7 cellular contexts compared by ENCODE assay signal in genomic region chr1:240492832-240493440, GRCh38.
DNase-seq lines count a peak whose midpoint lies in the region; ATAC-seq and TF ChIP-seq lines count a peak whose summit lies in the region.

No MANE protein-coding gene starts in this region.

- no peaks in the 10 kb centered on the region for H3K36me3 ChIP-seq in gastroesophageal sphincter

- no peaks in the 10 kb centered on the region for H3K27me3 Mint-ChIP-seq in osteocyte (ENCODE audit: unreplicated experiment)

- no peaks in the 10 kb centered on the region for H3K27me3 ChIP-seq in gastroesophageal sphincter

- H3K27ac ChIP-seq in gastroesophageal sphincter: no peak overlapping the region

- H3K4me3 Mint-ChIP-seq in osteocyte (ENCODE audit: unreplicated experiment): peak overlapping the region; percentile 70

- H3K9me3 Mint-ChIP-seq in osteocyte (ENCODE audit: unreplicated experiment): no peaks in the 10 kb centered on the region

- no peaks in the 10 kb centered on the region for H3K4me1 ChIP-seq in gastroesophageal sphincter

- TF ChIP-seq POLR2A in erythroblast (IDR thresholded peaks at IDR 0.05; ENCODE audit: low read length): no peak
- no peak for TF ChIP-seq POLR2A in gastroesophageal sphincter (IDR thresholded peaks at IDR 0.05)

- H3K4me1 Mint-ChIP-seq in osteocyte (ENCODE audit: unreplicated experiment): peaks cover 17% of the 10 kb centered on the region

- 69% methylated on average over 11 of the region's 52 CpGs; no CpG with 5 or more reads in 1 of the 2 donors for WGBS in gastroesophageal sphincter (ENCODE audit: low coverage in 1 of 2), 2 donors

- H3K36me3 Mint-ChIP-seq in osteocyte (ENCODE audit: unreplicated experiment): no peaks in the 10 kb centered on the region

- peak overlapping the region in 1 of 2 donors; percentile 20 for H3K4me3 ChIP-seq in gastroesophageal sphincter

- H3K9me3 ChIP-seq in gastroesophageal sphincter: no peaks in the 10 kb centered on the region

- TF ChIP-seq CTCF in osteocyte (IDR thresholded peaks at IDR 0.05) (peak; percentile 46), gastroesophageal sphincter (IDR thresholded peaks at IDR 0.05) (peak in 1 of 4 experiments; percentile 27)

- H3K27ac Mint-ChIP-seq in osteocyte (ENCODE audit: unreplicated experiment): no peak overlapping the region

- no peak for TF ChIP-seq EP300 in gastroesophageal sphincter (IDR thresholded peaks at IDR 0.05)

- peak; percentile 80 for ATAC-seq in GM18907 (IDR thresholded peaks at IDR 0.05; ENCODE audit: unreplicated experiment)
- peak; percentile 89 for ATAC-seq in SK-N-SH treated with all-trans-retinoic acid at 6 μM for 48 hours
- ATAC-seq in GM21717 (IDR thresholded peaks at IDR 0.05; ENCODE audit: unreplicated experiment): no peak
- ATAC-seq in gastroesophageal sphincter: no peak

- DNase-seq in erythroblast (lab: John Stamatoyannopoulos, UW) (peak; percentile 33 to 34), osteocyte (ENCODE audit: extremely low spot score, unreplicated experiment) (no peak), AG08396 (ENCODE audit: low spot score) (no peak)

TF ChIP-seq in SK-N-SH treated with all-trans-retinoic acid at 6 μM for 48 hours, 23 proteins besides CTCF, POLR2A, EP300 and RAD21:
- TF ChIP-seq CREB5 (CRISPR knock-in tag; IDR thresholded peaks at IDR 0.05; ENCODE audit: low read depth) (no peak), CSRNP3 (CRISPR knock-in tag; IDR thresholded peaks at IDR 0.05) (no peak)

Comparison
In these comparisons a context has a peak if more than half of its experiments do, and no peak if none do; other contexts are left out.
1. ATAC-seq: peak in GM18907 (single experiment) and SK-N-SH treated with all-trans-retinoic acid at 6 μM for 48 hours (single experiment); none in GM21717 (single experiment) and gastroesophageal sphincter (single experiment).
2. DNase-seq: peak in erythroblast (2 of 2); none in osteocyte (single experiment) and AG08396 (single experiment).